Comparison of ENCODE assay signal across 9 cellular contexts in the genomic region with DNA sequence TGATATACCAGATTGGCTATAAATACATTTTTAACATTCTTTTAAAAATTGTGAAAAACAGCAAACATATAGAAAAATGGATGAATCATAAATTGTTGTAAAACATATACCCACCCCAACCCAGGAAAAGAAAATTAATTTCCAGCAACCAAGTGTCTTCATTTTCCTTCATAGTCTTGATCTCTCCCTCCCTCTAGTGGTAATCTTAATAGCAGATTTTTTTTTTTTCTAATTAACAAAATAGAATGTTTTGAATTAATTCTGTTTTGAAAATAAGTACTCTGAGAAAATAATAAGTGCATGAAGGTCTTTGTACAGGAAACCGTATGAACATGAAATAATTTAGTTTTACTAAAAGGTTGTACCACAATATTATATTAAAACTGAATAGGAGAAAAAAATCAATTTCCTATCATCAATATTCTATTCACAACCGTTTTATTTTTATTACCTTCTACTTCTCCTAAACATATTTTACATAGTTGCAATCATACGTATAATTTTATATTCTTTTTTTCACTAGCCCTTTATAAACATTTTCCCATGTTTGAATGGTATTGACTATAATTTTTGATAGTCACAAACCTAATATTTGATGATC. TPM values are rescaled to one million over a fixed set of nuclear protein-coding genes. Genes with fewer than 3 reads are reported as not detected.
A peak's percentile ranks its signal among the peaks of the same experiment; 100 is the strongest.
DNase-seq lines count a peak whose midpoint lies in the region; ATAC-seq and TF ChIP-seq lines count a peak whose summit lies in the region.
"Had no signal": no experiment of that assay in that cellular context is flagged by ENCODE, and none has a peak within 500 bp of the region (broad histone marks: within the 10 kb centered on the region; RNA-seq: fewer than 3 reads in every experiment).

No MANE protein-coding gene starts in this region.

- no peak overlapping the region for H3K23ac ChIP-seq in H9 (ENCODE audit: insufficient read length, low read depth, low read length)

- no peak overlapping the region for H4K5ac ChIP-seq in H9 (ENCODE audit: insufficient read length, low read depth, low read length)

- H3K4ac ChIP-seq in H9 (ENCODE audit: low read depth, low read length): no peak overlapping the region

- H2AK5ac ChIP-seq in H9 (ENCODE audit: insufficient read length, low read length): no peak overlapping the region

- DNase-seq in AG10803 (ENCODE audit: low read depth) (peak; percentile 13), H9 (no peak), left lung (no peak), GF-D8 (lab: John Stamatoyannopoulos, UW) (no peak)
- no peak for DNase-seq in activated T-helper 2 cell treated with anti-CD3 and anti-CD28 coated beads, Interferon-gamma antibody, Interleukin-2, Interleukin-4, amounts not matched to agents 10 μg/mL and 5 μg/mL and 100 μg/mL, durations not matched to agents 14 hours and 24 hours and 36 hours (ENCODE audit: low spot score)
- DNase-seq: activated CD4-positive, alpha-beta T cell treated with anti-CD3 and anti-CD28 coated beads for 1 hour had no signal

- 100% methylated on average over 2 of the region's 3 CpGs for WGBS in H9 (ENCODE audit: extremely low coverage, insufficient read length, low lambda C conversion rate)

- no peak overlapping the region for H3T11ph ChIP-seq in H9 (ENCODE audit: low read length)

- H3K27me3 ChIP-seq in H9 (ENCODE audit: insufficient read depth, low read length) (no peaks in the 10 kb centered on the region), left lung (no peaks in the 10 kb centered on the region)

- H3K4me3 ChIP-seq in AG10803 (ENCODE audit: low read length) (no peak overlapping the region), WI38 (ENCODE audit: low read depth, low read length) (no peak overlapping the region), left lung (no peak overlapping the region)

- H2AFZ ChIP-seq in H9 (ENCODE audit: low read length): no peak overlapping the region

- no peak overlapping the region for H3K18ac ChIP-seq in H9 (ENCODE audit: insufficient read length, low read depth, low read length)

- H3K23me2 ChIP-seq in H9 (ENCODE audit: insufficient read length, low read depth, low read length, poor library complexity, severe bottlenecking): no peaks in the 10 kb centered on the region

- no peaks in the 10 kb centered on the region for H3K36me3 ChIP-seq in left lung

- H3K14ac ChIP-seq in H9 (ENCODE audit: insufficient read depth, low read length): no peak overlapping the region

- H2BK15ac ChIP-seq in H9 (ENCODE audit: low read depth, low read length): no peak overlapping the region

- intact Hi-C loops in left lung (cut with DNase I): no loop called here
- intact Hi-C loops in activated T-helper 2 cell treated with anti-CD3 and anti-CD28 coated beads, Interferon-gamma antibody, Interleukin-2, Interleukin-4, amounts not matched to agents 10 μg/mL and 5 μg/mL and 100 μg/mL, durations not matched to agents 14 hours and 24 hours and 36 hours (cut with micrococcal nuclease): loop anchor here (2.0 kb wide), 1 partner anchor 103 kb away; no protein-coding TSS in a partner anchor

- H2BK20ac ChIP-seq in H9 (ENCODE audit: low read depth, low read length, poor library complexity, severe bottlenecking): no peak overlapping the region

- H3K4me1 ChIP-seq in H9 (ENCODE audit: insufficient read depth, low read length) (peaks cover 4% of the 10 kb centered on the region; the same call in 1 of the 2 replicates), left lung (peaks cover 15 to 47% of the 10 kb centered on the region in 2 donors)

- H3K36me3 Mint-ChIP-seq in H9 (ENCODE audit: insufficient read depth in 1 of 3, low read depth in 3 of 3): peaks cover 12 to 31% (median 26%) of the 10 kb centered on the region in 3 experiments; a peak in 6 of 7 replicates
- peaks cover 59% of the 10 kb centered on the region for H3K36me3 Mint-ChIP-seq in activated T-helper 2 cell treated with anti-CD3 and anti-CD28 coated beads, Interferon-gamma antibody, Interleukin-2, Interleukin-4, amounts not matched to agents 10 μg/mL and 5 μg/mL and 100 μg/mL, durations not matched to agents 14 hours and 24 hours and 36 hours (ENCODE audit: low read depth)

- H3K27ac ChIP-seq in H9 (ENCODE audit: insufficient read length, low read depth, low read length): no peak overlapping the region
- no peak overlapping the region for H3K27ac ChIP-seq in left lung

- no peaks in the 10 kb centered on the region for H3K9me3 Mint-ChIP-seq in H9
- no peaks in the 10 kb centered on the region for H3K9me3 Mint-ChIP-seq in activated T-helper 2 cell treated with anti-CD3 and anti-CD28 coated beads, Interferon-gamma antibody, Interleukin-2, Interleukin-4, amounts not matched to agents 10 μg/mL and 5 μg/mL and 100 μg/mL, durations not matched to agents 14 hours and 24 hours and 36 hours

- no peak overlapping the region for H3K9ac ChIP-seq in H9 (ENCODE audit: extremely low read depth, insufficient read length, low read length)

- ATAC-seq in left lung (peak; percentile 23), GM19463 (IDR thresholded peaks at IDR 0.05; ENCODE audit: unreplicated experiment) (no peak), GM21723 (IDR thresholded peaks at IDR 0.05; ENCODE audit: unreplicated experiment) (no peak)

- no peaks in the 10 kb centered on the region for H4K20me1 ChIP-seq in H9 (ENCODE audit: control insufficient read depth, insufficient read depth, insufficient read length)

- H2BK5ac ChIP-seq in H9 (ENCODE audit: insufficient read length, low read length): no peak overlapping the region

- H4K91ac ChIP-seq in H9 (ENCODE audit: insufficient read length, low read depth, low read length): no peak overlapping the region

- H3K4me3 Mint-ChIP-seq in H9: no peak overlapping the region
- H3K4me3 Mint-ChIP-seq in activated T-helper 2 cell treated with anti-CD3 and anti-CD28 coated beads, Interferon-gamma antibody, Interleukin-2, Interleukin-4, amounts not matched to agents 10 μg/mL and 5 μg/mL and 100 μg/mL, durations not matched to agents 14 hours and 24 hours and 36 hours (ENCODE audit: low read depth): no peak overlapping the region

- H3K9me3 ChIP-seq in H9 (ENCODE audit: control insufficient read depth, low read depth, low read length) (no peaks in the 10 kb centered on the region), left lung (no peaks in the 10 kb centered on the region)

- H2BK120ac ChIP-seq in H9 (ENCODE audit: low read depth, low read length, poor library complexity, severe bottlenecking): no peak overlapping the region

- H3K4me2 ChIP-seq in H9 (ENCODE audit: insufficient read depth, insufficient read length, low read length): no peak overlapping the region

- no peak overlapping the region for H2BK12ac ChIP-seq in H9 (ENCODE audit: insufficient read length, low read depth, low read length)

- TF ChIP-seq CTCF in AG10803 (conservative IDR thresholded peaks at IDR 0.05; ENCODE audit: low read length): peak; percentile 66
- peak; percentile 75 for TF ChIP-seq CTCF in H9 (conservative IDR thresholded peaks at IDR 0.05)
- peak; percentile 33; the same call in 1 of the 2 replicates for TF ChIP-seq CTCF in WI38 (IDR thresholded peaks at IDR 0.05; ENCODE audit: low read depth, low read length)
- peak; percentile 6 to 67 for TF ChIP-seq CTCF in left lung (IDR thresholded peaks at IDR 0.05)

- H3K4me1 Mint-ChIP-seq in H9: peaks cover 40 to 41% of the 10 kb centered on the region in 2 experiments
- H3K4me1 Mint-ChIP-seq in activated T-helper 2 cell treated with anti-CD3 and anti-CD28 coated beads, Interferon-gamma antibody, Interleukin-2, Interleukin-4, amounts not matched to agents 10 μg/mL and 5 μg/mL and 100 μg/mL, durations not matched to agents 14 hours and 24 hours and 36 hours (ENCODE audit: low read depth): peaks cover 51% of the 10 kb centered on the region

- no peaks in the 10 kb centered on the region for H3K27me3 Mint-ChIP-seq in H9 (ENCODE audit: low read depth)
- no peaks in the 10 kb centered on the region for H3K27me3 Mint-ChIP-seq in activated T-helper 2 cell treated with anti-CD3 and anti-CD28 coated beads, Interferon-gamma antibody, Interleukin-2, Interleukin-4, amounts not matched to agents 10 μg/mL and 5 μg/mL and 100 μg/mL, durations not matched to agents 14 hours and 24 hours and 36 hours (ENCODE audit: low read depth)

- H3K79me1 ChIP-seq in H9 (ENCODE audit: insufficient read depth, low read depth, low read length, poor library complexity, severe bottlenecking): peaks cover 3% of the 10 kb centered on the region

- H3K56ac ChIP-seq in H9 (ENCODE audit: insufficient read length, low read depth, low read length): no peak overlapping the region

- H4K8ac ChIP-seq in H9 (replicated peaks; ENCODE audit: insufficient read length, low read depth, low read length): no peak overlapping the region

- no peak overlapping the region for H3K27ac Mint-ChIP-seq in H9
- no peak overlapping the region for H3K27ac Mint-ChIP-seq in activated T-helper 2 cell treated with anti-CD3 and anti-CD28 coated beads, Interferon-gamma antibody, Interleukin-2, Interleukin-4, amounts not matched to agents 10 μg/mL and 5 μg/mL and 100 μg/mL, durations not matched to agents 14 hours and 24 hours and 36 hours

- H3K79me2 ChIP-seq in H9 (ENCODE audit: insufficient read depth, low read length): peaks cover 30% of the 10 kb centered on the region

RNA-seq across cellular contexts. Expression of a gene that starts 7.0 kb away (rescaled TPM):
- 68.6 and 70.1 TPM in 2 replicates for total RNA-seq in H9 (2021)
- 10 to 100 TPM; 66.0 to 71.6 TPM for total RNA-seq in left lung
- 120 and 122 TPM in 2 replicates for total RNA-seq in activated T-helper 2 cell treated with anti-CD3 and anti-CD28 coated beads, Interferon-gamma antibody, Interleukin-2, Interleukin-4, amounts not matched to agents 10 μg/mL and 5 μg/mL and 100 μg/mL, durations not matched to agents 14 hours and 24 hours and 36 hours
